In genomic region chr10:124636271-124636993, GRCh38 we compare ENCODE assay signal across 1 cellular context.
TF ChIP-seq lines count a peak whose summit lies in the region.

No MANE protein-coding gene starts in this region.

TF ChIP-seq in GM12878, 131 proteins besides CTCF, POLR2A, EP300 and RAD21 (continued from another document):
- TF ChIP-seq, protein P1, sequence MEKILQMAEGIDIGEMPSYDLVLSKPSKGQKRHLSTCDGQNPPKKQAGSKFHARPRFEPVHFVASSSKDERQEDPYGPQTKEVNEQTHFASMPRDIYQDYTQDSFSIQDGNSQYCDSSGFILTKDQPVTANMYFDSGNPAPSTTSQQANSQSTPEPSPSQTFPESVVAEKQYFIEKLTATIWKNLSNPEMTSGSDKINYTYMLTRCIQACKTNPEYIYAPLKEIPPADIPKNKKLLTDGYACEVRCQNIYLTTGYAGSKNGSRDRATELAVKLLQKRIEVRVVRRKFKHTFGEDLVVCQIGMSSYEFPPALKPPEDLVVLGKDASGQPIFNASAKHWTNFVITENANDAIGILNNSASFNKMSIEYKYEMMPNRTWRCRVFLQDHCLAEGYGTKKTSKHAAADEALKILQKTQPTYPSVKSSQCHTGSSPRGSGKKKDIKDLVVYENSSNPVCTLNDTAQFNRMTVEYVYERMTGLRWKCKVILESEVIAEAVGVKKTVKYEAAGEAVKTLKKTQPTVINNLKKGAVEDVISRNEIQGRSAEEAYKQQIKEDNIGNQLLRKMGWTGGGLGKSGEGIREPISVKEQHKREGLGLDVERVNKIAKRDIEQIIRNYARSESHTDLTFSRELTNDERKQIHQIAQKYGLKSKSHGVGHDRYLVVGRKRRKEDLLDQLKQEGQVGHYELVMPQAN (conservative IDR thresholded peaks at IDR 0.05): no peak
- TF ChIP-seq ZBTB11 (CRISPR knock-in tag; IDR thresholded peaks at IDR 0.05) (no peak), SKIL (IDR thresholded peaks at IDR 0.05; ENCODE audit: low read depth, poor library complexity, severe bottlenecking) (no peak), PAX8 (IDR thresholded peaks at IDR 0.05) (no peak), NR2F1 (conservative IDR thresholded peaks at IDR 0.05) (no peak)
